Comparison of ENCODE assay signal across 23 cellular contexts in genomic region chr1:233485809-233486398, GRCh38.
"Had no signal": no experiment of that assay in that cellular context is flagged by ENCODE, and none has a peak within 500 bp of the region (broad histone marks: within the 10 kb centered on the region; RNA-seq: fewer than 3 reads in every experiment).

No MANE protein-coding gene starts in this region.

- H3K4me3 ChIP-seq: coronary artery, dorsolateral prefrontal cortex, esophagus squamous epithelium, gastrocnemius medialis, heart right ventricle, left ventricle myocardium inferior, lower lobe of right lung, mucosa of descending colon had no signal

- ATAC-seq: gastrocnemius medialis, heart right ventricle, left cardiac atrium, lower lobe of right lung, mucosa of descending colon had no signal

- H3K27ac ChIP-seq: coronary artery, dorsolateral prefrontal cortex, esophagus squamous epithelium, gastrocnemius medialis, heart right ventricle, left ventricle myocardium inferior, lower lobe of right lung had no signal

- H3K27me3 ChIP-seq: dorsolateral prefrontal cortex, esophagus squamous epithelium, gastrocnemius medialis had no signal

- H3K9me3 ChIP-seq: esophagus squamous epithelium, gastrocnemius medialis, lower lobe of right lung, mucosa of descending colon had no signal

- H3K4me1 ChIP-seq: esophagus squamous epithelium, gastrocnemius medialis, heart right ventricle, left ventricle myocardium inferior, lower lobe of right lung had no signal

- H3K36me3 ChIP-seq: esophagus squamous epithelium, gastrocnemius medialis, heart right ventricle, left ventricle myocardium inferior, lower lobe of right lung had no signal

- DNase-seq: dermis blood vessel endothelial cell; dorsolateral prefrontal cortex; effector CD4-positive, alpha-beta T cell; effector memory CD4-positive, alpha-beta T cell; esophagus squamous epithelium; foreskin fibroblast; foreskin melanocyte; gastrocnemius medialis; glutamatergic neuron; head of caudate nucleus; heart right ventricle; hippocampal formation; left cardiac atrium; left ventricle myocardium inferior; lower lobe of right lung; mesenchymal stem cell; mucosa of descending colon; naive B cell had no signal

- FAIRE-seq: colon, endothelial cell of umbilical vein, islet of Langerhans, keratinocyte had no signal
